ENCODE assay signal across 8 cellular contexts in the genomic region with DNA sequence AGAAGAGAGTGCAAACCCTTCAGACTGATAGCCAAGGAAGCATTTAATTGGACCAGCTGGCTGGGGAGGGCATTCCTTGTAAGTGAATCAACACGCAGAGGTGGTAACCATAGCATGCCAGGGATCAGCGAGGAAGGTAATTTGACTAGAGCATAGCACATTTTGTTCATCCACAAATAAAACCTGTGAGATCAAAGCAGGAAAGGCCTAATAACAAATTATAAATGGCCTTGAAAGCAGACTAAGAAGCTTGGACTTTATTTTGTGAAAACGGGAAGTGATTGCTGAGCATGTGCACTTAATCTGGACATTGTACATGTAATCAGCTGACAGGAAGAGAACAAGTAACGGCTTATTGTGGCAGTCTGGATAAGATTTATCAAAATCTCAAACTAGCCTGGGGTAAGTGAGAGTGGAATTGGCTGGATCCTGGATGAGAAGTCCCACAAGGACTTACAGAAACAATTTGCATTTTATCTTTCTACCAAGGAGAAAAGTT.
DNase-seq lines count a peak whose midpoint lies in the region; ATAC-seq lines count a peak whose summit lies in the region.

No MANE protein-coding gene starts in this region.

- ATAC-seq in HG02938 (IDR thresholded peaks at IDR 0.05; ENCODE audit: unreplicated experiment), result no peak

- peak overlapping the region; percentile 12 to 24 for H3K4me3 ChIP-seq in stomach smooth muscle (ENCODE audit: low read length in 2 of 2)

- H3K4me1 ChIP-seq in stomach smooth muscle (ENCODE audit: control insufficient read depth, insufficient read depth, low read length), result no peaks in the 10 kb centered on the region

- H3K36me3 ChIP-seq in stomach smooth muscle (ENCODE audit: control insufficient read depth in 2 of 2, insufficient read depth in 2 of 2, low read length in 2 of 2), result no peaks in the 10 kb centered on the region

- H3K9ac ChIP-seq in stomach smooth muscle (ENCODE audit: low read length in 2 of 2), result peak overlapping the region; percentile 12 to 13

- no peaks in the 10 kb centered on the region for H3K27me3 Mint-ChIP-seq in activated naive CD8-positive, alpha-beta T cell

- in situ Hi-C loops in KBM-7 (cut with MboI; ENCODE audit: low pct_unique_long_range_greater_than_20kb, low sequenced_read_pairs), result no loop called here

- H3K9me3 Mint-ChIP-seq in activated naive CD8-positive, alpha-beta T cell (ENCODE audit: low read depth), result no peaks in the 10 kb centered on the region

- no peaks in the 10 kb centered on the region for H3K9me3 ChIP-seq in stomach smooth muscle (ENCODE audit: control insufficient read depth in 2 of 2, low read length in 2 of 2)

- H3K27ac ChIP-seq in stomach smooth muscle (ENCODE audit: low read length), result no peak overlapping the region

- H3K4me3 Mint-ChIP-seq in activated naive CD8-positive, alpha-beta T cell, result peak overlapping the region; percentile 64

- no peaks in the 10 kb centered on the region for H3K27me3 ChIP-seq in stomach smooth muscle (ENCODE audit: control insufficient read depth in 1 of 2, insufficient read depth in 2 of 2, low read length in 2 of 2)

- peak overlapping the region; percentile 78 for H3K27ac Mint-ChIP-seq in activated naive CD8-positive, alpha-beta T cell

- H3K36me3 Mint-ChIP-seq in activated naive CD8-positive, alpha-beta T cell, result no peaks in the 10 kb centered on the region

- H3K4me1 Mint-ChIP-seq in activated naive CD8-positive, alpha-beta T cell (ENCODE audit: low read depth), result peaks cover 25% of the 10 kb centered on the region

- DNase-seq in COLO829 (ENCODE audit: low spot score), result peak; percentile 83
- DNase-seq in KBM-7, result peak; percentile 70
- DNase-seq in iPS-NIHi7 (ENCODE audit: extremely low spot score), result peak; percentile 39
- DNase-seq in putamen (ENCODE audit: low spot score), result no peak
- DNase-seq in NCI-H2107 treated with DMSO at 0.1 percent for 48 hours (lab: John Stamatoyannopoulos, UW; ENCODE audit: unreplicated experiment), result no peak

Comparison
In these comparisons a context has a peak if more than half of its experiments do, and no peak if none do; other contexts are left out.
1. DNase-seq: peak in COLO829 (single experiment), KBM-7 (single experiment) and iPS-NIHi7 (single experiment); none in putamen (single experiment) and NCI-H2107 treated with DMSO at 0.1 percent for 48 hours (single experiment).